ENCODE assay signal across 22 cellular contexts in the genomic region with DNA sequence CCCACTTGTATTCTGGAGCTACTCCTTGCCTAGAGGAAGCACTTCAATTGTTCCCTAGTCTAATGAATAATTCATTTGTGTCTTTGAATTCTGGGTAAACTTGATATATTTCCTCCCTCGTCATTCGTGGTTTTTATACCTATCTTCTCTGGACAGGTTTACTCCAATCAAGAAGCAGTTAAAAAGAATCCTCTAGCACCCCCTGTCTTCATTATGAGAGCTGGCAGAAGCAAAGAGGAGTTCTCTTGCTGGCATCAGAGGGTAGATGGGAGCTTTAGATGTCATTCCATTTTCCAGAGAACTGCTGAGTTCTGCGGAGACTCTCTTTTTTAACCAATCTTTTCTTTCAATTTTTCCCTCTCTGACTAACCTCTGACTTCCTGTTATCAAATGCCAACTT.
"Had no signal": no experiment of that assay in that cellular context is flagged by ENCODE, and none has a peak within 500 bp of the region (broad histone marks: within the 10 kb centered on the region; RNA-seq: fewer than 3 reads in every experiment).

No MANE protein-coding gene starts in this region.

- DNase-seq: activated CD4-positive, alpha-beta T cell treated with anti-CD3 and anti-CD28 coated beads, Interleukin-2, amount 50 U/mL, for 1 hour; activated CD4-positive, CD25-positive, alpha-beta regulatory T cell treated with anti-CD3 and anti-CD28 coated beads, Interleukin-2, amount 50 U/mL, for 72 hours; activated gamma-delta T cell treated with Interleukin-2 at 50 U/mL for 16 hours; activated T-cell treated with anti-CD3 and anti-CD28 coated beads, Interleukin-2, amount 50 U/mL, for 1 hour; anterior cingulate cortex; body of pancreas; cortex of kidney; erythroblast; foreskin fibroblast; heart right ventricle; immature natural killer cell; lower lobe of right lung; naive thymus-derived CD4-positive, alpha-beta T cell; posterior cingulate gyrus; right lobe of liver; stimulated activated CD4-positive, alpha-beta T cell treated with anti-CD3 and anti-CD28 coated beads, Interleukin-2, amount 100 ng/mL, for 24 hours; trophoblast cell had no signal

- ATAC-seq: body of pancreas; heart right ventricle; left lobe of liver; lower lobe of right lung; naive thymus-derived CD4-positive, alpha-beta T cell; right lobe of liver; stimulated activated effector memory CD8-positive, alpha-beta T cell treated with anti-CD3 and anti-CD28 coated beads, Interleukin-12 subunit alpha, Interleukin-12 subunit beta, amount 100 ng/mL, for 72 hours had no signal

- H3K36me3 ChIP-seq: cardiac muscle cell, heart right ventricle, lower lobe of right lung, right lobe of liver, vagina had no signal

- H3K27me3 ChIP-seq: body of pancreas, cardiac muscle cell, heart right ventricle, right lobe of liver, vagina had no signal

- H3K9me3 ChIP-seq: body of pancreas, lower lobe of right lung, right lobe of liver, vagina had no signal

- H3K4me3 ChIP-seq: body of pancreas, cardiac muscle cell, heart right ventricle, lower lobe of right lung, right lobe of liver, skin epidermis, vagina had no signal
